ENCODE assay signal across 17 cellular contexts in the genomic region with DNA sequence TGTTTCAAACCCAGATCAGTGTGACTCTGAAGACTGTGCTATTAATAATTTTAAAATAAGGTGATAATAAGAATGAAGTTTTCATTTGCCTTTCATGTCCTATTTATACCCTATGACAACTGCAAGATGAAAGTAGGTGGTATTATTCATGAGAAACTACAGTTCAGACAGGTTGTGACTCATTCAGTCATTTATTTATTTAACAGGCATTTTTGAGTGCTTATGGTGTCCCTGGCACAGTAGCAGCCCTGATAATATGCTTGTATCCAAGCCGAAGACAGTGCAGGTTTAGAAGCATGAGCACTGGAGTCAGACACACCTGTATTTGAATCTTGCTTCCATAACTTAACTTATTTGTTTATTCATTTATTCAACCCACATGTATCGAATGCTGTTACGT.
A peak's percentile ranks its signal among the peaks of the same experiment; 100 is the strongest.
DNase-seq lines count a peak whose midpoint lies in the region; ATAC-seq, FAIRE-seq and TF ChIP-seq lines count a peak whose summit lies in the region.
"Had no signal": no experiment of that assay in that cellular context is flagged by ENCODE, and none has a peak within 500 bp of the region (broad histone marks: within the 10 kb centered on the region; RNA-seq: fewer than 3 reads in every experiment).

No MANE protein-coding gene starts in this region.

- no peaks in the 10 kb centered on the region for H4K20me1 ChIP-seq in DOHH2 (ENCODE audit: control insufficient read depth, insufficient read depth, low read depth, low read length)

- no peaks in the 10 kb centered on the region for H3K36me3 ChIP-seq in DOHH2 (ENCODE audit: control insufficient read depth, low read length)
- no peaks in the 10 kb centered on the region for H3K36me3 ChIP-seq in bronchial epithelial cell (ENCODE audit: control insufficient read depth, insufficient read depth, low read length)
- H3K36me3 ChIP-seq: transverse colon had no signal

- TF ChIP-seq POLR2A in GM12891 (IDR thresholded peaks at IDR 0.05; ENCODE audit: low read depth, low read length): no peak

- no peaks in the 10 kb centered on the region for H3F3A ChIP-seq in DOHH2 (ENCODE audit: control insufficient read depth, insufficient read depth)

- no peaks in the 10 kb centered on the region for H3K9me3 ChIP-seq in DOHH2 (ENCODE audit: control insufficient read depth, insufficient read depth, low read length)
- H3K9me3 ChIP-seq: transverse colon had no signal

- no peaks in the 10 kb centered on the region for H3K79me2 ChIP-seq in DOHH2 (ENCODE audit: control insufficient read depth, low read length)

- H3K4me1 ChIP-seq in DOHH2 (ENCODE audit: control insufficient read depth, low read length): peaks cover 57% of the 10 kb centered on the region
- H3K4me1 ChIP-seq: transverse colon had no signal

- no peaks in the 10 kb centered on the region for H3K9me2 ChIP-seq in DOHH2 (replicated peaks; ENCODE audit: control insufficient read depth, low read length)

- H3K4me2 ChIP-seq in DOHH2 (ENCODE audit: low read length): peak overlapping the region; percentile 24

- DNase-seq in M059J (ENCODE audit: low read depth) (peak; percentile 64), bronchial epithelial cell (ENCODE audit: low read depth) (peak; percentile 82), lung microvascular endothelial cell (ENCODE audit: low read depth in 2 of 2) (peak; percentile 17 to 83), GM12891 (ENCODE audit: insufficient read length, low spot score) (no peak), GM19238 (ENCODE audit: insufficient read length, low spot score) (no peak), inferior parietal cortex (ENCODE audit: extremely low spot score) (no peak)
- DNase-seq: activated CD4-positive, alpha-beta T cell treated with anti-CD3 and anti-CD28 coated beads, Interleukin-2, amount 50 U/mL, for 48 hours; DMS153; naive B cell; NCI-H1694 treated with DMSO at 0.1 percent for 48 hours; retina; Right ventricle myocardium superior; transverse colon had no signal

- H3K4me3 ChIP-seq in DOHH2 (ENCODE audit: low read length): peak overlapping the region; percentile 2
- H3K4me3 ChIP-seq in bronchial epithelial cell (ENCODE audit: low read depth, low read length): no peak overlapping the region
- H3K4me3 ChIP-seq: K562, transverse colon had no signal

- TF ChIP-seq CTCF in DOHH2 (IDR thresholded peaks at IDR 0.05; ENCODE audit: low read depth, low read length, poor library complexity, severe bottlenecking) (no peak), bronchial epithelial cell (IDR thresholded peaks at IDR 0.05; ENCODE audit: insufficient read depth, low read length, severe bottlenecking) (no peak)

- no peak for ATAC-seq in GM19023 (IDR thresholded peaks at IDR 0.05; ENCODE audit: unreplicated experiment)
- ATAC-seq: activated T-helper 17 cell treated with anti-CD3 and anti-CD28 coated beads, Interleukin-2, amount 50 U/mL, for 72 hours; K562 had no signal

- peak overlapping the region; percentile 18 for H3K27ac ChIP-seq in DOHH2 (ENCODE audit: low read depth, low read length)
- H3K27ac ChIP-seq: transverse colon had no signal

- H3K27me3 ChIP-seq in DOHH2 (ENCODE audit: control insufficient read depth, low read length) (no peaks in the 10 kb centered on the region), bronchial epithelial cell (ENCODE audit: control insufficient read depth, insufficient read depth, low read length) (peaks cover 2% of the 10 kb centered on the region)
- H3K27me3 ChIP-seq: transverse colon had no signal

- FAIRE-seq in bronchial epithelial cell (lab: Jason Lieb, UNC) (no peak), GM12891 (lab: Jason Lieb, UNC) (no peak)
- FAIRE-seq: K562 had no signal

TF ChIP-seq in GM12891, 5 proteins besides CTCF, POLR2A, EP300 and RAD21:
- no peak for TF ChIP-seq SPI1 (IDR thresholded peaks at IDR 0.05; ENCODE audit: low read depth, low read length)
- TF ChIP-seq POLR2AphosphoS5 (IDR thresholded peaks at IDR 0.05; ENCODE audit: low read depth, low read length): no peak
- TF ChIP-seq TAF1 (IDR thresholded peaks at IDR 0.05; ENCODE audit: low read depth, low read length): no peak
- no peak for TF ChIP-seq POU2F2 (IDR thresholded peaks at IDR 0.05; ENCODE audit: low read depth, low read length)
- no peak for TF ChIP-seq PAX5 (IDR thresholded peaks at IDR 0.05; ENCODE audit: insufficient read depth, low read length, severe bottlenecking)

Comparison
In these comparisons a context has a peak if more than half of its experiments do, and no peak if none do; other contexts are left out.
1. DNase-seq: peak in M059J (single experiment), bronchial epithelial cell (single experiment) and lung microvascular endothelial cell (2 of 2); none in GM12891 (single experiment), GM19238 (single experiment) and inferior parietal cortex (single experiment).